9 cellular contexts compared by ENCODE assay signal in the genomic region with DNA sequence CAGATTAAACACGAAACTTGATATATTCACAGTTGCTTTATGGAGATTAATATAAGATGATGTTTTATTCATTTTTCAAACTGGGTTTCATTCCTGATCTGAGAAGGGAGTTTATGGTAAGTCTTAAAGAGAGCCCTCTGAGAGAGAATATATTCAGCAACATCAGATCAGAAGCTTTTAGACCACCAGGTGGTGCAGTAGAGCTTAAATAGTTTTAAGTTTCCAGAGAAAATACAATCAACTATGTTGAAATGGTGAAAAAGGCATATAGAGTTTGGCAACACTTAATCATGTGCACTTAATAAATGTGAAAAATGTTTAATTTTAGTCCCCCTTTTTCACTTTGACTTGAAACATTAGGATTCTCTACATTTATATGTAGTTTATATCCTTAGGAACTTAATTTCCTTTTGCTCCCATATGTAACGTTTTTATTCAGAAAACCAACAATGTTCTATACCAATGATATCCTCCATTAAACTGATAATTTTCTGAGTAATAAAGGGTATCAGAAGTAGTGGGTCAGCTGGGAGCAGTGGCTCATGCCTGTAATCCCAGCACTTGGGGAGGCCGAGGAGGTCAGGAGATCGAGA.
DNase-seq lines count a peak whose midpoint lies in the region; ATAC-seq and TF ChIP-seq lines count a peak whose summit lies in the region.
"Had no signal": no experiment of that assay in that cellular context is flagged by ENCODE, and none has a peak within 500 bp of the region (broad histone marks: within the 10 kb centered on the region; RNA-seq: fewer than 3 reads in every experiment).

No MANE protein-coding gene starts in this region.

- no peaks in the 10 kb centered on the region for H3K36me3 ChIP-seq in right atrium auricular region

- no peaks in the 10 kb centered on the region for H3K9me3 ChIP-seq in right atrium auricular region

- no peaks in the 10 kb centered on the region for H3K27me3 ChIP-seq in right atrium auricular region

- H3K4me3 ChIP-seq in right atrium auricular region, result no peak overlapping the region

- DNase-seq in NOMO-1 treated with DMSO at 0.1 percent for 48 hours (lab: John Stamatoyannopoulos, UW; ENCODE audit: unreplicated experiment), result peak; percentile 69
- DNase-seq in NOMO-1 treated with dmso at 0.1 percent for 144 hours (lab: John Stamatoyannopoulos, UW; ENCODE audit: unreplicated experiment), result no peak
- peak; percentile 86 for DNase-seq in NCI-H69 (lab: John Stamatoyannopoulos, UW)
- DNase-seq in activated gamma-delta T cell treated with anti-CD3 and anti-CD28 coated beads, Interleukin-2, amount 50 U/mL, for 16 hours (ENCODE audit: low read depth), result peak; percentile 27
- DNase-seq in right atrium auricular region (ENCODE audit: low spot score), result no peak
- peak; percentile 33 for DNase-seq in stimulated activated CD8-positive, alpha-beta memory T cell treated with anti-CD3 and anti-CD28 coated beads, Interleukin-12 subunit alpha, Interleukin-12 subunit beta, amount 100 ng/mL, for 1 hour (ENCODE audit: low read depth)
- DNase-seq: activated naive CD8-positive, alpha-beta T cell treated with anti-CD3 and anti-CD28 coated beads, Interleukin-2, amount 10 ng/mL, durations not matched to agents 7 days and 5 days had no signal

- no peak overlapping the region for H3K27ac ChIP-seq in right atrium auricular region

- H3K4me1 ChIP-seq in right atrium auricular region, result peaks cover 0 to 7% of the 10 kb centered on the region in 2 donors

- ATAC-seq in HG03342 (IDR thresholded peaks at IDR 0.05; ENCODE audit: unreplicated experiment), result peak; percentile 16
- no peak for ATAC-seq in GM19452 (IDR thresholded peaks at IDR 0.05; ENCODE audit: unreplicated experiment)

- TF ChIP-seq CTCF in right atrium auricular region (IDR thresholded peaks at IDR 0.05), result peak; percentile 57 to 76

Comparison
In these comparisons a context has a peak if more than half of its experiments do, and no peak if none do; other contexts are left out.
1. DNase-seq: peak in NOMO-1 treated with DMSO at 0.1 percent for 48 hours (single experiment), NCI-H69 (single experiment), activated gamma-delta T cell treated with anti-CD3 and anti-CD28 coated beads, Interleukin-2, amount 50 U/mL, for 16 hours (single experiment) and stimulated activated CD8-positive, alpha-beta memory T cell treated with anti-CD3 and anti-CD28 coated beads, Interleukin-12 subunit alpha, Interleukin-12 subunit beta, amount 100 ng/mL, for 1 hour (single experiment); none in NOMO-1 treated with dmso at 0.1 percent for 144 hours (single experiment) and right atrium auricular region (single experiment).